ENCODE assay signal across 11 cellular contexts in the genomic region with DNA sequence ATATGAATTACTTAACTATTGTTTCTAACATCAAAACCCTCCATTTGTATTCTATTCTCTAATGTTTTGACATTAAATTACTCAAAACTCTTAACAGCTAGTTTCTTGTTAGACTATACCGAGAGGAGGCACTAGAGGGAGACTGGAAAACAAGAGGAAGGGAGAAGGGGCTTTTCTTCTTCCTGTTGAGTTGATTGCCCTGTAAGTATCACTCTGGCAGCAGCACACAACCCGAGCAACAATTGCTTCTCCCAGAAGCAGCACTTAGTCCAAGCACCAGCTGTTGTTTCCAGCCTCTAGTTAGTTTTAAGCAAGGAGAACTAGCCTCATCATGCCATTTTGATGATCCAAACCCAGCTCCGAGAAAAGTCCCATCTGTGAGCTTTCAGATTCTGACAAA.
DNase-seq lines count a peak whose midpoint lies in the region; ATAC-seq, FAIRE-seq and TF ChIP-seq lines count a peak whose summit lies in the region.
"Had no signal": no experiment of that assay in that cellular context is flagged by ENCODE, and none has a peak within 500 bp of the region (broad histone marks: within the 10 kb centered on the region; RNA-seq: fewer than 3 reads in every experiment).

No MANE protein-coding gene starts in this region.

- H3K4me3 ChIP-seq in WERI-Rb-1 (ENCODE audit: low read depth, low read length) (no peak overlapping the region), HepG2 (replicated peaks in 1 of 3; ENCODE audit: insufficient read depth in 1 of 3, low read depth in 2 of 3, low read length in 3 of 3) (no peak overlapping the region), lower leg skin (ENCODE audit: low read depth, poor library complexity, severe bottlenecking) (no peak overlapping the region)

- H3K27me3 ChIP-seq in WERI-Rb-1 (ENCODE audit: insufficient read depth, low read depth, severe bottlenecking) (no peaks in the 10 kb centered on the region), HepG2 (ENCODE audit: control insufficient read depth in 1 of 2, insufficient read depth in 2 of 2, low read length in 2 of 2) (no peaks in the 10 kb centered on the region)

- H3K4me1 ChIP-seq in HepG2 (ENCODE audit: insufficient read depth, low read length) = no peaks in the 10 kb centered on the region

- FAIRE-seq in HepG2 (lab: Jason Lieb, UNC) = no peak

- no peak for DNase-seq in CD14-positive monocyte (ENCODE audit: low spot score)
- DNase-seq in KBM-7 = peak; percentile 14
- no peak for DNase-seq in WERI-Rb-1
- DNase-seq in HepG2 (ENCODE audit: low spot score) = no peak
- DNase-seq in HK-2 (ENCODE audit: unreplicated experiment) = no peak
- DNase-seq in C1 segment of cervical spinal cord (lab: John Stamatoyannopoulos, UW) = no peak
- DNase-seq in GM13977 (ENCODE audit: low spot score) = no peak
- DNase-seq in lower leg skin (ENCODE audit: low spot score in 2 of 2) = no peak
- DNase-seq: activated CD8-positive, alpha-beta T cell treated with anti-CD3 and anti-CD28 coated beads for 36 hours; DMS153 had no signal

- H3K4me2 ChIP-seq in HepG2 (ENCODE audit: low read depth, low read length) = no peak overlapping the region

- peaks cover 0 to 4% (median 0%) of the 10 kb centered on the region in 7 donors for H3K9me3 Mint-ChIP-seq in CD14-positive monocyte

- TF ChIP-seq RAD21 in HepG2 (CRISPR knock-in tag; IDR thresholded peaks at IDR 0.05) = no peak

- no peak for TF ChIP-seq POLR2A in HepG2 (IDR thresholded peaks at IDR 0.05; ENCODE audit: insufficient read depth in 1 of 2, low read depth in 2 of 2, low read length in 2 of 2)
- no peak for TF ChIP-seq POLR2A in lower leg skin (IDR thresholded peaks at IDR 0.05)

- H3K4me3 Mint-ChIP-seq in CD14-positive monocyte = no peak overlapping the region
- H3K4me3 Mint-ChIP-seq: activated CD8-positive, alpha-beta T cell treated with anti-CD3 and anti-CD28 coated beads for 36 hours; natural killer cell treated with Interleukin-12 subunit alpha and Interleukin-12 subunit beta and Interleukin-15 and Interleukin-18, amount 100 ng/mL, for 72 hours had no signal

- TF ChIP-seq CTCF in CD14-positive monocyte (IDR thresholded peaks at IDR 0.05) = peak; percentile 37
- peak; percentile 49 for TF ChIP-seq CTCF in WERI-Rb-1 (IDR thresholded peaks at IDR 0.05; ENCODE audit: low read depth, low read length)
- no peak for TF ChIP-seq CTCF in HepG2 (CRISPR knock-in tag; IDR thresholded peaks at IDR 0.05)
- TF ChIP-seq CTCF in GM13977 (IDR thresholded peaks at IDR 0.05; ENCODE audit: extremely low read depth, insufficient read depth, missing control alignments) = no peak
- no peak for TF ChIP-seq CTCF in lower leg skin (IDR thresholded peaks at IDR 0.05)

- intact Hi-C loops in CD14-positive monocyte (cut with micrococcal nuclease) (loop anchor here in 1 of 2 donors (10.0 kb wide), 1 partner anchor 51 kb away; no protein-coding TSS in a partner anchor), HepG2 (cut with micrococcal nuclease; ENCODE audit: unreplicated experiment) (no loop called here), lower leg skin (cut with DNase I; ENCODE audit: low total_unique reads) (no loop called here)

- TF ChIP-seq EP300 in HepG2 (IDR thresholded peaks at IDR 0.05; ENCODE audit: low read depth in 2 of 2, low read length in 2 of 2) = no peak
- TF ChIP-seq EP300 in HepG2 (CRISPR knock-in tag; IDR thresholded peaks at IDR 0.05; ENCODE audit: borderline replicate concordance) = no peak

- CTCF ChIA-PET in HepG2 (lab: Yijun Ruan, JAX; ENCODE audit: low intra/inter-chr PET ratio, low total read pairs) = no interaction called here

- in situ Hi-C loops in KBM-7 (cut with MboI; ENCODE audit: low pct_unique_long_range_greater_than_20kb, low sequenced_read_pairs) (no loop called here), HepG2 (cut with HindIII; ENCODE audit: extremely low pct_ligation_motif_present, low pct_unique_long_range_greater_than_20kb) (no loop called here), GM13977 (cut with MboI; ENCODE audit: low pct_unique_long_range_greater_than_20kb, low sequenced_read_pairs, unreplicated experiment) (no loop called here)

- H3K27me3 Mint-ChIP-seq in CD14-positive monocyte (ENCODE audit: low read depth in 3 of 3) = peaks cover 0 to 1% (median 0%) of the 10 kb centered on the region in 3 donors
- H3K27me3 Mint-ChIP-seq: activated CD8-positive, alpha-beta T cell treated with anti-CD3 and anti-CD28 coated beads for 36 hours; natural killer cell treated with Interleukin-12 subunit alpha and Interleukin-12 subunit beta and Interleukin-15 and Interleukin-18, amount 100 ng/mL, for 72 hours had no signal

- H3K9ac ChIP-seq in HepG2 (ENCODE audit: insufficient read depth, low read depth, low read length) = no peak overlapping the region

- H4K20me1 ChIP-seq in HepG2 (ENCODE audit: insufficient read depth, low read length) = no peaks in the 10 kb centered on the region

- H3K27ac ChIP-seq in WERI-Rb-1 (no peak overlapping the region), HepG2 (ENCODE audit: extremely low read length, insufficient read depth, low read length) (no peak overlapping the region)

- no peak overlapping the region for H3K27ac Mint-ChIP-seq in CD14-positive monocyte
- H3K27ac Mint-ChIP-seq: activated CD8-positive, alpha-beta T cell treated with anti-CD3 and anti-CD28 coated beads for 36 hours; natural killer cell treated with Interleukin-12 subunit alpha and Interleukin-12 subunit beta and Interleukin-15 and Interleukin-18, amount 100 ng/mL, for 72 hours had no signal

- no peak overlapping the region for H2AFZ ChIP-seq in HepG2 (ENCODE audit: low read length)

- H3K36me3 Mint-ChIP-seq in CD14-positive monocyte = no peaks in the 10 kb centered on the region
- H3K36me3 Mint-ChIP-seq: natural killer cell treated with Interleukin-12 subunit alpha and Interleukin-12 subunit beta and Interleukin-15 and Interleukin-18, amount 100 ng/mL, for 72 hours had no signal

- peak; percentile 49 for ATAC-seq in HepG2
- ATAC-seq: activated CD8-positive, alpha-beta T cell treated with anti-CD3 and anti-CD28 coated beads for 36 hours; natural killer cell treated with Interleukin-12 subunit alpha and Interleukin-12 subunit beta and Interleukin-15 and Interleukin-18, amount 100 ng/mL, for 72 hours had no signal

- POLR2A ChIA-PET in HepG2 (lab: Yijun Ruan, JAX) = no interaction called here

- BruUV-seq in HepG2 (replicated peaks; lab: Mats Ljungman, UMichigan) = no TSS peak

- H3K9me3 ChIP-seq in WERI-Rb-1 (ENCODE audit: severe bottlenecking) (no peaks in the 10 kb centered on the region), HepG2 (ENCODE audit: low read length) (no peaks in the 10 kb centered on the region; the same call in 1 of the 2 replicates)

- peaks cover 12% of the 10 kb centered on the region for H3K4me1 Mint-ChIP-seq in CD14-positive monocyte

- H3K79me2 ChIP-seq in HepG2 (ENCODE audit: insufficient read depth, low read length) = no peaks in the 10 kb centered on the region

- H3K36me3 ChIP-seq in WERI-Rb-1 (no peaks in the 10 kb centered on the region), HepG2 (replicated peaks in 1 of 2; ENCODE audit: control insufficient read depth in 1 of 2, insufficient read depth in 2 of 2, low read length in 2 of 2) (no peaks in the 10 kb centered on the region)

- WGBS in HepG2 (ENCODE audit: low lambda C conversion rate) = 4% methylated on average over 3 of the region's 3 CpGs
- WGBS in lower leg skin, 2 donors = 56 to 70% methylated on average over 3 of the region's 3 CpGs

TF ChIP-seq in HepG2, 621 proteins besides CTCF, POLR2A, EP300 and RAD21 (continues in another document):
- TF ChIP-seq NONO (IDR thresholded peaks at IDR 0.05) (no peak), NONO (CRISPR knock-in tag; conservative IDR thresholded peaks at IDR 0.05) (no peak), ZNF256 (CRISPR knock-in tag; conservative IDR thresholded peaks at IDR 0.05) (no peak), REL (CRISPR knock-in tag; conservative IDR thresholded peaks at IDR 0.05) (no peak), ZNF274 (CRISPR knock-in tag; IDR thresholded peaks at IDR 0.05) (no peak), ZKSCAN5 (CRISPR knock-in tag; IDR thresholded peaks at IDR 0.05) (no peak), FOXO1 (CRISPR knock-in tag; IDR thresholded peaks at IDR 0.05) (no peak)
- TF ChIP-seq, protein P1, sequence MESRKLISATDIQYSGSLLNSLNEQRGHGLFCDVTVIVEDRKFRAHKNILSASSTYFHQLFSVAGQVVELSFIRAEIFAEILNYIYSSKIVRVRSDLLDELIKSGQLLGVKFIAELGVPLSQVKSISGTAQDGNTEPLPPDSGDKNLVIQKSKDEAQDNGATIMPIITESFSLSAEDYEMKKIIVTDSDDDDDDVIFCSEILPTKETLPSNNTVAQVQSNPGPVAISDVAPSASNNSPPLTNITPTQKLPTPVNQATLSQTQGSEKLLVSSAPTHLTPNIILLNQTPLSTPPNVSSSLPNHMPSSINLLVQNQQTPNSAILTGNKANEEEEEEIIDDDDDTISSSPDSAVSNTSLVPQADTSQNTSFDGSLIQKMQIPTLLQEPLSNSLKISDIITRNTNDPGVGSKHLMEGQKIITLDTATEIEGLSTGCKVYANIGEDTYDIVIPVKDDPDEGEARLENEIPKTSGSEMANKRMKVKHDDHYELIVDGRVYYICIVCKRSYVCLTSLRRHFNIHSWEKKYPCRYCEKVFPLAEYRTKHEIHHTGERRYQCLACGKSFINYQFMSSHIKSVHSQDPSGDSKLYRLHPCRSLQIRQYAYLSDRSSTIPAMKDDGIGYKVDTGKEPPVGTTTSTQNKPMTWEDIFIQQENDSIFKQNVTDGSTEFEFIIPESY (CRISPR knock-in tag; IDR thresholded peaks at IDR 0.05) = no peak
- TF ChIP-seq, protein P2, sequence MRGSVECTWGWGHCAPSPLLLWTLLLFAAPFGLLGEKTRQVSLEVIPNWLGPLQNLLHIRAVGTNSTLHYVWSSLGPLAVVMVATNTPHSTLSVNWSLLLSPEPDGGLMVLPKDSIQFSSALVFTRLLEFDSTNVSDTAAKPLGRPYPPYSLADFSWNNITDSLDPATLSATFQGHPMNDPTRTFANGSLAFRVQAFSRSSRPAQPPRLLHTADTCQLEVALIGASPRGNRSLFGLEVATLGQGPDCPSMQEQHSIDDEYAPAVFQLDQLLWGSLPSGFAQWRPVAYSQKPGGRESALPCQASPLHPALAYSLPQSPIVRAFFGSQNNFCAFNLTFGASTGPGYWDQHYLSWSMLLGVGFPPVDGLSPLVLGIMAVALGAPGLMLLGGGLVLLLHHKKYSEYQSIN (CRISPR knock-in tag; IDR thresholded peaks at IDR 0.05; ENCODE audit: borderline replicate concordance) = no peak
- TF ChIP-seq, protein P3, sequence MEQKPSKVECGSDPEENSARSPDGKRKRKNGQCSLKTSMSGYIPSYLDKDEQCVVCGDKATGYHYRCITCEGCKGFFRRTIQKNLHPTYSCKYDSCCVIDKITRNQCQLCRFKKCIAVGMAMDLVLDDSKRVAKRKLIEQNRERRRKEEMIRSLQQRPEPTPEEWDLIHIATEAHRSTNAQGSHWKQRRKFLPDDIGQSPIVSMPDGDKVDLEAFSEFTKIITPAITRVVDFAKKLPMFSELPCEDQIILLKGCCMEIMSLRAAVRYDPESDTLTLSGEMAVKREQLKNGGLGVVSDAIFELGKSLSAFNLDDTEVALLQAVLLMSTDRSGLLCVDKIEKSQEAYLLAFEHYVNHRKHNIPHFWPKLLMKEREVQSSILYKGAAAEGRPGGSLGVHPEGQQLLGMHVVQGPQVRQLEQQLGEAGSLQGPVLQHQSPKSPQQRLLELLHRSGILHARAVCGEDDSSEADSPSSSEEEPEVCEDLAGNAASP (CRISPR knock-in tag; IDR thresholded peaks at IDR 0.05; ENCODE audit: borderline replicate concordance) = no peak

Comparison
In these comparisons a context has a peak if more than half of its experiments do, and no peak if none do; other contexts are left out.
1. CTCF ChIP-seq: peak in CD14-positive monocyte (single experiment) and WERI-Rb-1 (single experiment); none in HepG2 (single experiment), GM13977 (single experiment) and lower leg skin (0 of 3).